Comparison of ENCODE assay signal across 1 cellular context in the genomic region with DNA sequence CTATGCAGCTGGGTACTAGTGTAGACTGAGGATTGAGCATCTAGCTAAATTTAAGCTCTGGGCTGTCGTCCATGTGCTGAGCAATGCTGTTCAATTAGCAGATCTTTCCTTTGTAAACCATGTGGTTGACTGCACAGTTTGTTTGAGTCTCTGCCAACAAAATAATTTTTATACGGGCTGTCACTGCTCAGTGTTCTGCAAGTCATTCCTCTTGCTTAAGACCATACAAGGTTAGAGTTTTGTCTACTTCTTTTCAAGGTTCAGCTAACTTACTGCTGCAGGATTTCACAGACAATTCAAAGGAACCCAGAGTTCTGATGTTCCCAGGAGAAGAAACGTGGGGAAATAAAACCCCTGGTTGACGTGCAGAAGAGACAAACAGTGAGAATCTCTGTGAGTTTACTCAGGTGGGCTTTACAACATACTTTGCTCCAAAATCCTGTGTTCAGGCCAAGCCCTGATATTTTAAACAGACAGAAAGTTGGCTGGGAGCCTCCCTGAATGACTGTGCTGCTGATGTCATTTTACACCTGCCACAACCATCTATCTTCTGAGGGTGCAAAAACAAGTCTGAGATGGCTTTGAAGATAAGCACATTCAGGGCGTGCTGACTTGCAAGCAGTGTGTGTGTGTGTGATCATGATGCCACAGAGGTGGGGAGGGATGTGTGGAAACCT.
TF ChIP-seq lines count a peak whose summit lies in the region.

No MANE protein-coding gene starts in this region.

TF ChIP-seq in K562, 482 proteins besides CTCF, POLR2A, EP300 and RAD21 (continued from another document and continues in another):
- TF ChIP-seq, protein P1, sequence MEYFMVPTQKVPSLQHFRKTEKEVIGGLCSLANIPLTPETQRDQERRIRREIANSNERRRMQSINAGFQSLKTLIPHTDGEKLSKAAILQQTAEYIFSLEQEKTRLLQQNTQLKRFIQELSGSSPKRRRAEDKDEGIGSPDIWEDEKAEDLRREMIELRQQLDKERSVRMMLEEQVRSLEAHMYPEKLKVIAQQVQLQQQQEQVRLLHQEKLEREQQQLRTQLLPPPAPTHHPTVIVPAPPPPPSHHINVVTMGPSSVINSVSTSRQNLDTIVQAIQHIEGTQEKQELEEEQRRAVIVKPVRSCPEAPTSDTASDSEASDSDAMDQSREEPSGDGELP (CRISPR knock-in tag; IDR thresholded peaks at IDR 0.05; ENCODE audit: borderline replicate concordance): no peak
- no peak for TF ChIP-seq SNRNP70 (optimal IDR thresholded peaks at IDR 0.05; ENCODE audit: low read depth, low read length)
- no peak; a peak in 1 of 4 replicates for TF ChIP-seq RCOR1 (IDR thresholded peaks at IDR 0.05; ENCODE audit: borderline replicate concordance in 1 of 2, low read depth in 2 of 2, low read length in 2 of 2)
- TF ChIP-seq HSF4 (CRISPR knock-in tag; IDR thresholded peaks at IDR 0.05; ENCODE audit: borderline replicate concordance): no peak
- TF ChIP-seq RNF2 (IDR thresholded peaks at IDR 0.05): no peak
- no peak for TF ChIP-seq TSHZ1 (CRISPR knock-in tag; IDR thresholded peaks at IDR 0.05)
- 0 out of 4 replicates have a peak, but pooled peaks of 1 of the 2 experiments have one; percentile 18 for TF ChIP-seq TEAD1 (CRISPR knock-in tag; IDR thresholded peaks at IDR 0.05)
- TF ChIP-seq, protein P2, sequence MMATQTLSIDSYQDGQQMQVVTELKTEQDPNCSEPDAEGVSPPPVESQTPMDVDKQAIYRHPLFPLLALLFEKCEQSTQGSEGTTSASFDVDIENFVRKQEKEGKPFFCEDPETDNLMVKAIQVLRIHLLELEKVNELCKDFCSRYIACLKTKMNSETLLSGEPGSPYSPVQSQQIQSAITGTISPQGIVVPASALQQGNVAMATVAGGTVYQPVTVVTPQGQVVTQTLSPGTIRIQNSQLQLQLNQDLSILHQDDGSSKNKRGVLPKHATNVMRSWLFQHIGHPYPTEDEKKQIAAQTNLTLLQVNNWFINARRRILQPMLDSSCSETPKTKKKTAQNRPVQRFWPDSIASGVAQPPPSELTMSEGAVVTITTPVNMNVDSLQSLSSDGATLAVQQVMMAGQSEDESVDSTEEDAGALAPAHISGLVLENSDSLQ (IDR thresholded peaks at IDR 0.05): peak; percentile 78
- TF ChIP-seq ATF7 (IDR thresholded peaks at IDR 0.05): peak; percentile 60
- TF ChIP-seq, protein P3, sequence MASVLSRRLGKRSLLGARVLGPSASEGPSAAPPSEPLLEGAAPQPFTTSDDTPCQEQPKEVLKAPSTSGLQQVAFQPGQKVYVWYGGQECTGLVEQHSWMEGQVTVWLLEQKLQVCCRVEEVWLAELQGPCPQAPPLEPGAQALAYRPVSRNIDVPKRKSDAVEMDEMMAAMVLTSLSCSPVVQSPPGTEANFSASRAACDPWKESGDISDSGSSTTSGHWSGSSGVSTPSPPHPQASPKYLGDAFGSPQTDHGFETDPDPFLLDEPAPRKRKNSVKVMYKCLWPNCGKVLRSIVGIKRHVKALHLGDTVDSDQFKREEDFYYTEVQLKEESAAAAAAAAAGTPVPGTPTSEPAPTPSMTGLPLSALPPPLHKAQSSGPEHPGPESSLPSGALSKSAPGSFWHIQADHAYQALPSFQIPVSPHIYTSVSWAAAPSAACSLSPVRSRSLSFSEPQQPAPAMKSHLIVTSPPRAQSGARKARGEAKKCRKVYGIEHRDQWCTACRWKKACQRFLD (CRISPR knock-in tag; IDR thresholded peaks at IDR 0.05): no peak
- TF ChIP-seq TEAD2 (tag; IDR thresholded peaks at IDR 0.05): no peak
- TF ChIP-seq U2AF2 (optimal IDR thresholded peaks at IDR 0.05; ENCODE audit: low read depth, low read length): no peak
- no peak for TF ChIP-seq ZSCAN29 (IDR thresholded peaks at IDR 0.05)
- TF ChIP-seq MAFK (IDR thresholded peaks at IDR 0.05; ENCODE audit: low read length): no peak
- TF ChIP-seq U2AF1 (optimal IDR thresholded peaks at IDR 0.05; ENCODE audit: low read depth, low read length): no peak
- no peak for TF ChIP-seq ZNF778 (CRISPR knock-in tag; IDR thresholded peaks at IDR 0.05)
- no peak for TF ChIP-seq CREBBP (IDR thresholded peaks at IDR 0.05; ENCODE audit: low read depth, low read length)
- TF ChIP-seq CSDE1 (IDR thresholded peaks at IDR 0.05): no peak
- TF ChIP-seq HNRNPK (IDR thresholded peaks at IDR 0.05; ENCODE audit: low read depth, low read length, poor library complexity, severe bottlenecking): no peak
- TF ChIP-seq SMAD4 (CRISPR knock-in tag; conservative IDR thresholded peaks at IDR 0.05): no peak
- TF ChIP-seq NR3C1 (CRISPR knock-in tag; IDR thresholded peaks at IDR 0.05): no peak
- no peak for TF ChIP-seq ARNT (IDR thresholded peaks at IDR 0.05)
- TF ChIP-seq ZNF316 (IDR thresholded peaks at IDR 0.05): peak; percentile 3; the same call in 1 of the 2 replicates
- peak; percentile 24; the same call in 1 of the 2 replicates for TF ChIP-seq BHLHE40 (IDR thresholded peaks at IDR 0.05; ENCODE audit: low read length)
- TF ChIP-seq TAL1 (IDR thresholded peaks at IDR 0.05): 0 out of 2 replicates have a peak, but pooled peaks have one; percentile 14
- no peak for TF ChIP-seq XRCC4 (IDR thresholded peaks at IDR 0.05; ENCODE audit: extremely low read depth, insufficient read depth, insufficient read length)
- TF ChIP-seq MEIS2 (IDR thresholded peaks at IDR 0.05; ENCODE audit: partially characterized antibody): peak; percentile 86
- peak; percentile 39; the same call in 1 of the 2 replicates for TF ChIP-seq JUND (IDR thresholded peaks at IDR 0.05; ENCODE audit: borderline replicate concordance, low read depth, low read length)
- peak; percentile 66; the same call in 1 of the 3 replicates for TF ChIP-seq JUND (tag; IDR thresholded peaks at IDR 0.05; ENCODE audit: borderline replicate concordance, low read depth, low read length)
- TF ChIP-seq MTA3 (IDR thresholded peaks at IDR 0.05; ENCODE audit: borderline replicate concordance): no peak
- no peak for TF ChIP-seq HMGN3 (IDR thresholded peaks at IDR 0.05; ENCODE audit: borderline replicate concordance, extremely low read depth, insufficient read length, low read depth, low read length)
- TF ChIP-seq TCF3 (CRISPR knock-in tag; IDR thresholded peaks at IDR 0.05): no peak
- no peak for TF ChIP-seq MTA2 (IDR thresholded peaks at IDR 0.05; ENCODE audit: low read depth)
- TF ChIP-seq DDX20 (tag; IDR thresholded peaks at IDR 0.05; ENCODE audit: low read depth): no peak
- TF ChIP-seq ZNF146 (CRISPR knock-in tag; IDR thresholded peaks at IDR 0.05; ENCODE audit: unreplicated experiment): no peak
- TF ChIP-seq FOXP1 (CRISPR knock-in tag; IDR thresholded peaks at IDR 0.05): no peak
- TF ChIP-seq POLR2G (IDR thresholded peaks at IDR 0.05; ENCODE audit: low read depth, low read length): no peak
- no peak for TF ChIP-seq ZNF717 (CRISPR knock-in tag; IDR thresholded peaks at IDR 0.05)
- no peak for TF ChIP-seq GTF2A2 (tag; IDR thresholded peaks at IDR 0.05)
- no peak for TF ChIP-seq CBX1 (IDR thresholded peaks at IDR 0.05; ENCODE audit: low read depth)
- TF ChIP-seq ZNF224 (CRISPR knock-in tag; IDR thresholded peaks at IDR 0.05): no peak
- no peak for TF ChIP-seq KLF1 (tag; IDR thresholded peaks at IDR 0.05)
- TF ChIP-seq C11orf30 (IDR thresholded peaks at IDR 0.05; ENCODE audit: low read depth): peak; percentile 54; the same call in 1 of the 2 replicates
- TF ChIP-seq NRF1 (conservative IDR thresholded peaks at IDR 0.05 in 1 of 2, IDR thresholded peaks at IDR 0.05 in 1 of 2): no peak
- TF ChIP-seq BRF1 (IDR thresholded peaks at IDR 0.05; ENCODE audit: borderline replicate concordance, extremely low read depth, insufficient read length): no peak
- TF ChIP-seq ZEB2 (IDR thresholded peaks at IDR 0.05): 0 out of 2 replicates have a peak, but pooled peaks have one; percentile 33
- no peak for TF ChIP-seq ZFP30 (CRISPR knock-in tag; IDR thresholded peaks at IDR 0.05; ENCODE audit: borderline replicate concordance)
- no peak for TF ChIP-seq KHSRP (IDR thresholded peaks at IDR 0.05)
- TF ChIP-seq ZC3H4 (CRISPR knock-in tag; IDR thresholded peaks at IDR 0.05; ENCODE audit: borderline replicate concordance): no peak
- TF ChIP-seq, protein P4, sequence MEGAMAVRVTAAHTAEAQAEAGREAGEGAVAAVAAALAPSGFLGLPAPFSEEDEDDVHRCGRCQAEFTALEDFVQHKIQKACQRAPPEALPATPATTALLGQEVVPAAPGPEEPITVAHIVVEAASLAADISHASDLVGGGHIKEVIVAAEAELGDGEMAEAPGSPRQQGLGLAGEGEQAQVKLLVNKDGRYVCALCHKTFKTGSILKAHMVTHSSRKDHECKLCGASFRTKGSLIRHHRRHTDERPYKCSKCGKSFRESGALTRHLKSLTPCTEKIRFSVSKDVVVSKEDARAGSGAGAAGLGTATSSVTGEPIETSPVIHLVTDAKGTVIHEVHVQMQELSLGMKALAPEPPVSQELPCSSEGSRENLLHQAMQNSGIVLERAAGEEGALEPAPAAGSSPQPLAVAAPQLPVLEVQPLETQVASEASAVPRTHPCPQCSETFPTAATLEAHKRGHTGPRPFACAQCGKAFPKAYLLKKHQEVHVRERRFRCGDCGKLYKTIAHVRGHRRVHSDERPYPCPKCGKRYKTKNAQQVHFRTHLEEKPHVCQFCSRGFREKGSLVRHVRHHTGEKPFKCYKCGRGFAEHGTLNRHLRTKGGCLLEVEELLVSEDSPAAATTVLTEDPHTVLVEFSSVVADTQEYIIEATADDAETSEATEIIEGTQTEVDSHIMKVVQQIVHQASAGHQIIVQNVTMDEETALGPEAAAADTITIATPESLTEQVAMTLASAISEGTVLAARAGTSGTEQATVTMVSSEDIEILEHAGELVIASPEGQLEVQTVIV (CRISPR knock-in tag; IDR thresholded peaks at IDR 0.05; ENCODE audit: borderline replicate concordance): no peak
- no peak for TF ChIP-seq NFYB (IDR thresholded peaks at IDR 0.05; ENCODE audit: extremely low read depth, insufficient read length)
- no peak for TF ChIP-seq FOXA3 (CRISPR knock-in tag; conservative IDR thresholded peaks at IDR 0.05 in 1 of 2, IDR thresholded peaks at IDR 0.05 in 1 of 2)
- no peak for TF ChIP-seq NCOA2 (IDR thresholded peaks at IDR 0.05; ENCODE audit: partially characterized antibody in 2 of 2)
- no peak for TF ChIP-seq SAFB2 (IDR thresholded peaks at IDR 0.05; ENCODE audit: borderline replicate concordance, low read depth, low read length, severe bottlenecking)
- TF ChIP-seq ZNF212 (CRISPR knock-in tag; IDR thresholded peaks at IDR 0.05): no peak
- TF ChIP-seq RBBP5 (IDR thresholded peaks at IDR 0.05; ENCODE audit: borderline replicate concordance, insufficient read depth, low read length, poor library complexity, severe bottlenecking): no peak
- TF ChIP-seq MAFG (tag; conservative IDR thresholded peaks at IDR 0.05): peak; percentile 76
- no peak for TF ChIP-seq PBX2 (CRISPR knock-in tag; IDR thresholded peaks at IDR 0.05; ENCODE audit: low read depth)
- TF ChIP-seq PBX2 (tag; conservative IDR thresholded peaks at IDR 0.05; ENCODE audit: low read depth): peak; percentile 95
- peak; percentile 52; the same call in 1 of the 2 replicates for TF ChIP-seq NFIC (IDR thresholded peaks at IDR 0.05)
- no peak for TF ChIP-seq ZZZ3 (IDR thresholded peaks at IDR 0.05)
- no peak for TF ChIP-seq ZNF324 (CRISPR knock-in tag; IDR thresholded peaks at IDR 0.05)
- TF ChIP-seq ASH1L (IDR thresholded peaks at IDR 0.05; ENCODE audit: borderline replicate concordance, low read depth, partially characterized antibody): no peak
- TF ChIP-seq NBN (IDR thresholded peaks at IDR 0.05; ENCODE audit: low read depth): no peak
- no peak for TF ChIP-seq XRCC3 (IDR thresholded peaks at IDR 0.05)
- TF ChIP-seq ZNF24 (IDR thresholded peaks at IDR 0.05): no peak
- no peak for TF ChIP-seq ZNF644 (tag; IDR thresholded peaks at IDR 0.05; ENCODE audit: low read depth)
- TF ChIP-seq LEF1 (IDR thresholded peaks at IDR 0.05): no peak
- TF ChIP-seq NFE2 (IDR thresholded peaks at IDR 0.05; ENCODE audit: low read depth): peak; percentile 78
- TF ChIP-seq SIN3B (IDR thresholded peaks at IDR 0.05; ENCODE audit: low read depth): no peak
- TF ChIP-seq BRD9 (IDR thresholded peaks at IDR 0.05; ENCODE audit: low read depth, partially characterized antibody): no peak
- TF ChIP-seq NONO (IDR thresholded peaks at IDR 0.05; ENCODE audit: low read depth in 2 of 2, low read length in 1 of 2): no peak
